In genomic region chr1:228647523-228648444, GRCh38 we compare ENCODE assay signal across 8 cellular contexts.
DNase-seq lines count a peak whose midpoint lies in the region; ATAC-seq and TF ChIP-seq lines count a peak whose summit lies in the region.

No MANE protein-coding gene starts in this region.

- H3K9ac ChIP-seq in NT2/D1 (ENCODE audit: insufficient read length, low read depth), result peak overlapping the region; percentile 94
- H3K9ac ChIP-seq in iPS-18a (ENCODE audit: low read length), result peak overlapping the region; percentile 12
- H3K9ac ChIP-seq in skeletal muscle satellite cell (ENCODE audit: low read depth, low read length), result peak overlapping the region; percentile 70

- no peak for ATAC-seq in GM21529 (IDR thresholded peaks at IDR 0.05; ENCODE audit: unreplicated experiment)

- peak overlapping the region; percentile 87 for H3K4me2 ChIP-seq in skeletal muscle satellite cell (ENCODE audit: low read length)

- peaks cover 17% of the 10 kb centered on the region for H3K36me3 ChIP-seq in NT2/D1 (ENCODE audit: insufficient read depth, insufficient read length, low read length)
- H3K36me3 ChIP-seq in ascending aorta, result no peaks in the 10 kb centered on the region
- no peaks in the 10 kb centered on the region for H3K36me3 ChIP-seq in iPS-18a (ENCODE audit: control insufficient read depth, low read depth, low read length)
- H3K36me3 ChIP-seq in skeletal muscle satellite cell (ENCODE audit: insufficient read depth, low read length), result no peaks in the 10 kb centered on the region

- H3K4me3 ChIP-seq in NT2/D1 (ENCODE audit: insufficient read length, low read depth), result peak overlapping the region; percentile 79
- peak overlapping the region; percentile 51 to 76 for H3K4me3 ChIP-seq in ascending aorta
- peak overlapping the region; percentile 66 for H3K4me3 ChIP-seq in iPS-18a (ENCODE audit: low read length)
- H3K4me3 ChIP-seq in skeletal muscle satellite cell (ENCODE audit: low read length), result peak overlapping the region; percentile 82

- no peak for TF ChIP-seq CTCF in ascending aorta (IDR thresholded peaks at IDR 0.05)

- H3K4me1 ChIP-seq in NT2/D1 (ENCODE audit: insufficient read depth, insufficient read length) (no peaks in the 10 kb centered on the region), ascending aorta (peaks cover 4 to 16% of the 10 kb centered on the region in 2 donors), iPS-18a (ENCODE audit: control insufficient read depth, low read depth, low read length) (peaks cover 5% of the 10 kb centered on the region), skeletal muscle satellite cell (ENCODE audit: control insufficient read depth, insufficient read depth, low read length) (peaks cover 22% of the 10 kb centered on the region)

- intact Hi-C loops in ascending aorta (cut with DNase I), result no loop called here

- DNase-seq in COLO668 (lab: John Stamatoyannopoulos, UW; ENCODE audit: unreplicated experiment) (peak; percentile 67), HPDE6-E6E7 (ENCODE audit: extremely low spot score) (peak; percentile 41), NT2/D1 (ENCODE audit: low read depth, low spot score) (peak; percentile 50), ascending aorta (ENCODE audit: low spot score in 2 of 2) (peak in 1 of 2 donors; percentile 78), UCSD-AML1 (lab: John Stamatoyannopoulos, UW; ENCODE audit: unreplicated experiment) (no peak)

- H3K9me3 ChIP-seq in NT2/D1 (ENCODE audit: insufficient read depth, low read length) (no peaks in the 10 kb centered on the region), ascending aorta (no peaks in the 10 kb centered on the region), iPS-18a (ENCODE audit: control insufficient read depth, low read depth, low read length) (no peaks in the 10 kb centered on the region), skeletal muscle satellite cell (replicated peaks; ENCODE audit: low read length) (no peaks in the 10 kb centered on the region)

- H3K27ac ChIP-seq in ascending aorta (peak overlapping the region; percentile 46 to 69), iPS-18a (ENCODE audit: low read length) (no peak overlapping the region)

- H3K27me3 ChIP-seq in NT2/D1 (ENCODE audit: insufficient read depth, insufficient read length) (no peaks in the 10 kb centered on the region), ascending aorta (peaks cover 3% of the 10 kb centered on the region), iPS-18a (ENCODE audit: control insufficient read depth, insufficient read depth, low read length) (peaks cover 60% of the 10 kb centered on the region), skeletal muscle satellite cell (ENCODE audit: control insufficient read depth, insufficient read depth, low read length) (no peaks in the 10 kb centered on the region)

Comparison
In these comparisons a context has a peak if more than half of its experiments do, and no peak if none do; other contexts are left out.
1. H3K9ac ChIP-seq: peak in every context shown above with its lines; median percentile 94 in NT2/D1; 70 in skeletal muscle satellite cell; 12 in iPS-18a.